In genomic region chr9:128043467-128043868, GRCh38 we compare ENCODE assay signal across 1 cellular context.
TF ChIP-seq lines count a peak whose summit lies in the region.

No MANE protein-coding gene starts in this region.

TF ChIP-seq in HepG2, 621 proteins besides CTCF, POLR2A, EP300 and RAD21 (continued from another document):
- TF ChIP-seq CSRNP2 (CRISPR knock-in tag; conservative IDR thresholded peaks at IDR 0.05; ENCODE audit: low read depth) (no peak), ZNF501 (CRISPR knock-in tag; IDR thresholded peaks at IDR 0.05) (no peak; the same call in 1 of the 2 replicates), TBX3 (IDR thresholded peaks at IDR 0.05; ENCODE audit: borderline replicate concordance) (no peak), ZNF136 (CRISPR knock-in tag; IDR thresholded peaks at IDR 0.05; ENCODE audit: low read depth) (no peak), ZNF263 (CRISPR knock-in tag; IDR thresholded peaks at IDR 0.05) (peak; percentile 50; the same call in 1 of the 2 replicates), ZNF282 (IDR thresholded peaks at IDR 0.05; ENCODE audit: partially characterized antibody) (no peak), ZBTB14 (CRISPR knock-in tag; IDR thresholded peaks at IDR 0.05) (no peak), EZH2 (conservative IDR thresholded peaks at IDR 0.05; ENCODE audit: low read depth, low read length) (no peak), BRF2 (CRISPR knock-in tag; IDR thresholded peaks at IDR 0.05) (no peak), ZSCAN21 (CRISPR knock-in tag; IDR thresholded peaks at IDR 0.05; ENCODE audit: borderline replicate concordance) (peak; percentile 76; the same call in 1 of the 2 replicates), PITX1 (CRISPR knock-in tag; IDR thresholded peaks at IDR 0.05) (0 out of 2 replicates have a peak, but pooled peaks have one; percentile 19), ZNF552 (CRISPR knock-in tag; IDR thresholded peaks at IDR 0.05; ENCODE audit: borderline replicate concordance) (no peak), SRF (IDR thresholded peaks at IDR 0.05; ENCODE audit: low read depth, low read length) (no peak), KDM5A (IDR thresholded peaks at IDR 0.05; ENCODE audit: borderline replicate concordance, low read length) (no peak), WIZ (CRISPR knock-in tag; IDR thresholded peaks at IDR 0.05) (no peak), ZSCAN25 (CRISPR knock-in tag; IDR thresholded peaks at IDR 0.05) (no peak), ZNF224 (CRISPR knock-in tag; IDR thresholded peaks at IDR 0.05) (no peak), ZNF773 (CRISPR knock-in tag; IDR thresholded peaks at IDR 0.05; ENCODE audit: borderline replicate concordance) (no peak), SOX6 (IDR thresholded peaks at IDR 0.05) (no peak), SOX6 (CRISPR knock-in tag; IDR thresholded peaks at IDR 0.05) (peak; percentile 60), U2AF2 (IDR thresholded peaks at IDR 0.05; ENCODE audit: low read depth, low read length) (no peak), ZFP37 (CRISPR knock-in tag; IDR thresholded peaks at IDR 0.05; ENCODE audit: borderline replicate concordance) (no peak), ZNF180 (CRISPR knock-in tag; IDR thresholded peaks at IDR 0.05; ENCODE audit: borderline replicate concordance, low read depth) (no peak), ZNF75D (CRISPR knock-in tag; IDR thresholded peaks at IDR 0.05; ENCODE audit: borderline replicate concordance) (no peak), HCFC1 (IDR thresholded peaks at IDR 0.05; ENCODE audit: low read depth, low read length) (no peak), SP1 (IDR thresholded peaks at IDR 0.05) (no peak), SP1 (CRISPR knock-in tag; IDR thresholded peaks at IDR 0.05) (no peak), ZNF329 (CRISPR knock-in tag; IDR thresholded peaks at IDR 0.05; ENCODE audit: low read depth) (no peak; the same call in 1 of the 2 replicates), RFXAP (CRISPR knock-in tag; IDR thresholded peaks at IDR 0.05; ENCODE audit: borderline replicate concordance) (no peak), SMARCE1 (IDR thresholded peaks at IDR 0.05; ENCODE audit: borderline replicate concordance) (no peak), PRDM10 (CRISPR knock-in tag; IDR thresholded peaks at IDR 0.05; ENCODE audit: low read depth) (no peak), ZBTB8A (CRISPR knock-in tag; IDR thresholded peaks at IDR 0.05; ENCODE audit: borderline replicate concordance, low read depth) (no peak), RFXANK (CRISPR knock-in tag; IDR thresholded peaks at IDR 0.05) (no peak), ZNF616 (CRISPR knock-in tag; IDR thresholded peaks at IDR 0.05; ENCODE audit: low read depth) (no peak)
- TF ChIP-seq, protein P1, sequence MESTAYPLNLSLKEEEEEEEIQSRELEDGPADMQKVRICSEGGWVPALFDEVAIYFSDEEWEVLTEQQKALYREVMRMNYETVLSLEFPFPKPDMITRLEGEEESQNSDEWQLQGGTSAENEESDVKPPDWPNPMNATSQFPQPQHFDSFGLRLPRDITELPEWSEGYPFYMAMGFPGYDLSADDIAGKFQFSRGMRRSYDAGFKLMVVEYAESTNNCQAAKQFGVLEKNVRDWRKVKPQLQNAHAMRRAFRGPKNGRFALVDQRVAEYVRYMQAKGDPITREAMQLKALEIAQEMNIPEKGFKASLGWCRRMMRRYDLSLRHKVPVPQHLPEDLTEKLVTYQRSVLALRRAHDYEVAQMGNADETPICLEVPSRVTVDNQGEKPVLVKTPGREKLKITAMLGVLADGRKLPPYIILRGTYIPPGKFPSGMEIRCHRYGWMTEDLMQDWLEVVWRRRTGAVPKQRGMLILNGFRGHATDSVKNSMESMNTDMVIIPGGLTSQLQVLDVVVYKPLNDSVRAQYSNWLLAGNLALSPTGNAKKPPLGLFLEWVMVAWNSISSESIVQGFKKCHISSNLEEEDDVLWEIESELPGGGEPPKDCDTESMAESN (CRISPR knock-in tag; conservative IDR thresholded peaks at IDR 0.05), result 0 out of 2 replicates have a peak, but pooled peaks have one; percentile 58
- TF ChIP-seq, protein P2, sequence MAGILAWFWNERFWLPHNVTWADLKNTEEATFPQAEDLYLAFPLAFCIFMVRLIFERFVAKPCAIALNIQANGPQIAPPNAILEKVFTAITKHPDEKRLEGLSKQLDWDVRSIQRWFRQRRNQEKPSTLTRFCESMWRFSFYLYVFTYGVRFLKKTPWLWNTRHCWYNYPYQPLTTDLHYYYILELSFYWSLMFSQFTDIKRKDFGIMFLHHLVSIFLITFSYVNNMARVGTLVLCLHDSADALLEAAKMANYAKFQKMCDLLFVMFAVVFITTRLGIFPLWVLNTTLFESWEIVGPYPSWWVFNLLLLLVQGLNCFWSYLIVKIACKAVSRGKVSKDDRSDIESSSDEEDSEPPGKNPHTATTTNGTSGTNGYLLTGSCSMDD (CRISPR knock-in tag; IDR thresholded peaks at IDR 0.05), result no peak
